Comparison of ENCODE assay signal across 15 cellular contexts in the genomic region with DNA sequence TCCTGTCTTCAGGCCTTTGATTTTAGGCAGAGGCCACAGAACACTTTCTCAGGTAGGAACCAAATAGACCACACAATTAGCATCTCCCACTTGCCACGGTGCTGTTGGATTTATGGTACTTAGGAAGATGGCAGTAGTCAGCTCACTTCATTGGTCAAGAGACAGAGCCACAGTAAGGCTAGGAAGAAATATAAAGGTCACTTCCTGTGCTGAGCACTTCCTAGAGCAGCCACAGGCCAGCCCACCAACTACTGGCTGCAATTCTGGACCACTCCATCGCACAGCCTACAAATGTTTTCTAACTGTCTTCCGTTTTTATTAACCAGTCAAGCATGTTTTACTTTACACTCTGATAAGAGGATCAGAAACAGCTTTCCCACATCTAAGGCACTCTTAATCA. TPM values are rescaled to one million over a fixed set of nuclear protein-coding genes. Genes with fewer than 3 reads are reported as not detected.
DNase-seq lines count a peak whose midpoint lies in the region; ATAC-seq and TF ChIP-seq lines count a peak whose summit lies in the region.
"Had no signal": no experiment of that assay in that cellular context is flagged by ENCODE, and none has a peak within 500 bp of the region (broad histone marks: within the 10 kb centered on the region; RNA-seq: fewer than 3 reads in every experiment).

No MANE protein-coding gene starts in this region.

- no peaks in the 10 kb centered on the region for H3K79me2 ChIP-seq in Loucy (ENCODE audit: insufficient read depth, low read length)
- H3K79me2 ChIP-seq: parathyroid adenoma had no signal

- H3K27me3 ChIP-seq in Loucy (ENCODE audit: insufficient read depth, low read length, poor library complexity, severe bottlenecking): no peaks in the 10 kb centered on the region
- H3K27me3 ChIP-seq in gastrocnemius medialis: no peaks in the 10 kb centered on the region

- peaks cover 13% of the 10 kb centered on the region for H3F3A ChIP-seq in Loucy (ENCODE audit: low read depth)

- H3K27ac ChIP-seq in gastrocnemius medialis: peak overlapping the region; percentile 50 to 63 (median 55)
- H3K27ac ChIP-seq: parathyroid adenoma, skin epidermis had no signal

- H3K4me2 ChIP-seq in Loucy (ENCODE audit: low read depth, low read length, poor library complexity, severe bottlenecking): peak overlapping the region; percentile 73

- peak; percentile 28 for ATAC-seq in GM18909 (IDR thresholded peaks at IDR 0.05; ENCODE audit: poor library complexity, unreplicated experiment)
- ATAC-seq in gastrocnemius medialis: no peak
- ATAC-seq: activated CD8-positive, alpha-beta memory T cell treated with anti-CD3 and anti-CD28 coated beads, Interleukin-2, amount 10 ng/mL, durations not matched to agents 7 days and 5 days had no signal

- DNase-seq in choroid plexus epithelial cell (ENCODE audit: low read depth) (peak; percentile 7), gastrocnemius medialis (no peak), NCI-H128 (lab: John Stamatoyannopoulos, UW; ENCODE audit: unreplicated experiment) (no peak), EL (no peak), inferior parietal cortex (ENCODE audit: extremely low spot score) (no peak)
- DNase-seq in stimulated activated CD4-positive, alpha-beta T cell treated with anti-CD3 and anti-CD28 coated beads, Interleukin-4, amount 100 ng/mL, for 1 hour: no peak
- DNase-seq: activated CD4-positive, alpha-beta T cell treated with anti-CD3 and anti-CD28 coated beads for 1 hour; activated CD8-positive, alpha-beta memory T cell treated with anti-CD3 and anti-CD28 coated beads, Interleukin-2, amount 10 ng/mL, durations not matched to agents 7 days and 5 days; activated effector memory CD4-positive, alpha-beta T cell treated with anti-CD3 and anti-CD28 coated beads, Interleukin-2, amount 50 U/mL, for 16 hours; cerebellar nuclear complex; NCI-H1694 treated with DMSO at 0.1 percent for 48 hours had no signal

- H4K20me1 ChIP-seq in Loucy (ENCODE audit: insufficient read depth, low read length, poor library complexity, severe bottlenecking): no peaks in the 10 kb centered on the region

- no peak for TF ChIP-seq POLR2A in gastrocnemius medialis (IDR thresholded peaks at IDR 0.05)

- peak overlapping the region; percentile 20 for H3K9ac ChIP-seq in Loucy (ENCODE audit: low read depth, low read length, poor library complexity, severe bottlenecking)
- H3K9ac ChIP-seq: parathyroid adenoma had no signal

- peaks cover 65% of the 10 kb centered on the region for H3K4me1 ChIP-seq in Loucy (ENCODE audit: insufficient read depth, low read length, poor library complexity, severe bottlenecking)
- H3K4me1 ChIP-seq in gastrocnemius medialis: peaks cover 33 to 39% of the 10 kb centered on the region in 2 donors

- intact Hi-C loops in gastrocnemius medialis (cut with DNase I; ENCODE audit: low total_unique reads): no loop called here

- no peak for TF ChIP-seq CTCF in Loucy (conservative IDR thresholded peaks at IDR 0.05; ENCODE audit: low read length)
- TF ChIP-seq CTCF in choroid plexus epithelial cell (conservative IDR thresholded peaks at IDR 0.05; ENCODE audit: low read depth, low read length): no peak
- no peak for TF ChIP-seq CTCF in gastrocnemius medialis (IDR thresholded peaks at IDR 0.05 in 4 of 5, conservative IDR thresholded peaks at IDR 0.05 in 1 of 5)

- H3K36me3 ChIP-seq in Loucy (ENCODE audit: insufficient read depth, low read length): no peaks in the 10 kb centered on the region
- H3K36me3 ChIP-seq in gastrocnemius medialis: no peaks in the 10 kb centered on the region

- H3K9me3 ChIP-seq in Loucy (ENCODE audit: insufficient read depth, low read depth, low read length) (no peaks in the 10 kb centered on the region), gastrocnemius medialis (no peaks in the 10 kb centered on the region)

- in situ Hi-C loops in gastrocnemius medialis (cut with MboI; ENCODE audit: low sequenced_read_pairs in 4 of 4): no loop called here

- 0 out of 2 replicates have a peak overlapping the region, but pooled peaks have one; percentile 16 for H2AFZ ChIP-seq in Loucy (ENCODE audit: low read length)
- H2AFZ ChIP-seq: parathyroid adenoma had no signal

- H3K4me3 ChIP-seq in Loucy (ENCODE audit: low read length, poor library complexity, severe bottlenecking): peak overlapping the region; percentile 60
- no peak overlapping the region for H3K4me3 ChIP-seq in choroid plexus epithelial cell (ENCODE audit: low read depth, low read length)
- no peak overlapping the region for H3K4me3 ChIP-seq in gastrocnemius medialis
- H3K4me3 ChIP-seq: skin epidermis had no signal

- no peaks in the 10 kb centered on the region for H3K9me2 ChIP-seq in Loucy (replicated peaks; ENCODE audit: low read depth, low read length)

RNA-seq across cellular contexts. Expression of gene ABTB2, which starts 54.8 kb away (rescaled TPM):
- total RNA-seq in gastrocnemius medialis: 10 to 100 TPM in 2 of 4 donors, 1 to 10 TPM in 2; 8.8 to 30.7 (median 12.2) TPM
